Comparison of ENCODE assay signal across 8 cellular contexts in the genomic region with DNA sequence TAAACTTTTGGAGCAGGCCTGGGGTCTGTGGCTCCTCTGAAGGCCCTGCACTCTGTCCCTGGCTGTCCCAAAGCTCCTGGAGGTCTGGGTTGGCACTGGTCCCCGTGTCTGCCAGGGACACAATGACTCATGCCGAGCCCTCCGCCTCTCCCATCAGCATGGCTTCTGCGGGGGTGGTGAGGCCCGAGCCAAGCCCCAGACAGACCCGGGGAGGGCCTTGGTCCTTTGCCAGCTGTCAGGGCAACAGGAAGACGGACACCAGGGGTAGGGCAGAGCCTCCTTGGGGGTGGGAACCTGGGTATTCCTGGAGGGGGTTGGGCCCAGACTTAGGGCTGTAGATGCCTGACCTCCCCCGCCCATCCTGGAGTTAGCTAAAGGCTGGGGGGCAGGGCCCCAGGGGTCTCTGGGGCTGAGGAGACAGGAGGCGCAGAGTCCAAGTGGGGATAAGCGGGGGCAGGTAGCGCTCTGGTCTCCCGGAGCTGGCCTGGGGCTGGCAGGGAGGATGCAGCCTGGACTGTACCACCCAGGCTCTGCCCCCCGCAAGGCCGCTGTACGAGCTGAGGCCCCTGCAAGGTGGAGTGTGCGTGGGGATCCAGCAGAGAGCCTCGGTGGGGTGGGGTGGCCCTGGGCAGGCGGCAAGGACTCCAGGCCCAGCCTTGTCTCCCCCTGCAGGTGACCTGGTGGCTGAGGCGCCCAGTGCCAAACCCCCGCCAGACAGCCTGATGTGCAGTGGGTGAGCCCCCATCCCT.
A peak's percentile ranks its signal among the peaks of the same experiment; 100 is the strongest.
DNase-seq lines count a peak whose midpoint lies in the region; ATAC-seq, FAIRE-seq and TF ChIP-seq lines count a peak whose summit lies in the region.
"Had no signal": no experiment of that assay in that cellular context is flagged by ENCODE, and none has a peak within 500 bp of the region (broad histone marks: within the 10 kb centered on the region; RNA-seq: fewer than 3 reads in every experiment).

No MANE protein-coding gene starts in this region.

- H3K4me3 ChIP-seq in astrocyte of the cerebellum (ENCODE audit: low read depth, low read length) (no peak overlapping the region), tibial artery (no peak overlapping the region)

- TF ChIP-seq CTCF in astrocyte of the cerebellum (IDR thresholded peaks at IDR 0.05; ENCODE audit: low read depth, low read length, missing control alignments) (peak; percentile 25), tibial artery (IDR thresholded peaks at IDR 0.05) (no peak)

- peaks cover 6 to 17% (median 13%) of the 10 kb centered on the region in 4 donors for H3K4me1 ChIP-seq in tibial artery

- intact Hi-C loops in tibial artery (cut with DNase I; ENCODE audit: low total_unique reads), result no loop called here

- peak overlapping the region; percentile 44 to 55 for H3K27ac ChIP-seq in tibial artery

- peaks cover 80 to 100% (median 98%) of the 10 kb centered on the region in 3 donors for H3K36me3 ChIP-seq in tibial artery

- no peaks in the 10 kb centered on the region for H3K27me3 ChIP-seq in tibial artery

- in situ Hi-C loops in astrocyte of the cerebellum (cut with HindIII; ENCODE audit: low sequenced_read_pairs), result no loop called here

- FAIRE-seq in HTR-8/SVneo (lab: Jason Lieb, UNC), result peak; percentile 85

- ATAC-seq in HG02610 (IDR thresholded peaks at IDR 0.05; ENCODE audit: unreplicated experiment), result no peak

- no peaks in the 10 kb centered on the region for H3K9me3 ChIP-seq in tibial artery

- DNase-seq in HTR-8/SVneo (ENCODE audit: insufficient read length, low spot score) (peak; percentile 90), astrocyte of the cerebellum (ENCODE audit: low read depth) (peak; percentile 42), hypothalamus (lab: John Stamatoyannopoulos, UW) (peak in 30 of 51 donors; percentile 5 to 82 (median 48)), tibial artery (peak; percentile 88 to 96), SIG-M5 treated with dmso at 0.1 percent for 504 hours (lab: John Stamatoyannopoulos, UW; ENCODE audit: unreplicated experiment) (no peak)
- no peak for DNase-seq in stimulated activated CD4-positive, alpha-beta T cell treated with anti-CD3 and anti-CD28 coated beads, Interleukin-15, amount 100 ng/mL, for 24 hours
- DNase-seq: naive B cell had no signal

Comparison
In these comparisons a context has a peak if more than half of its experiments do, and no peak if none do; other contexts are left out.
1. DNase-seq: peak in HTR-8/SVneo (single experiment), astrocyte of the cerebellum (single experiment), hypothalamus (30 of 51) and tibial artery (2 of 2); none in SIG-M5 treated with dmso at 0.1 percent for 504 hours (single experiment) and stimulated activated CD4-positive, alpha-beta T cell treated with anti-CD3 and anti-CD28 coated beads, Interleukin-15, amount 100 ng/mL, for 24 hours (single experiment).